In the genomic region with DNA sequence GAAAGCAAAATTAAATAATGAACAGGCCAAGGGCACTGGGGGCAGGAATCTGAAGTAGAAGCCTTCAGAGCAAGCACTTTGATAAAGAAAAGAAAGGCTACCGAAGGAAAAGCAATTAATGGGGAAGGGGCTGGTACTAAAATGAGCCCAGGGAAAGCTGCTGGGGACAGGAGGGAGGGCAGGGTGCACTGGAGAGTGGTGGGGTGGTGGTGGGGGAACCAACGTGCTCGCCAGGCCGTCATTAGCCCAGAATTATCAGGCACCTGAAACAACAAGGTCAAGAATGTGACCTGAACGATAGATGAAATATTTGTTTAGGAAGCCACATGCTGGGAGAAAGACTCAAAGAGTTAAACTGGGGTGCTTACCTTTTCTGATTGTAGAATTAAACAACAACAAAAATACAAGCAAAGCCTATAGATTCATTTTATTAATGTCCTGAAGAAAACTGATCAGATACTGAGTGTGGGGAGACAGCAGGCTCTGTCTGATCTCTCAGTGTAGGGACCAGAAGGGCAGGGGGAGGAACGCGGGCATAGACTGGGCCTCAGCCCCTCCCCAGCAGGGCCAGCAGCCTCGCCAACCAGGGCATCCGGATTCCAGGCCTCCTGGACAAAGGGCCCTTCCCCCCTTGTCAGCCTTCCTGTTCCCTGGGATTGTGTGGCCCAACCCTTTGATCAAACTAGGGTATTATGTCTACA, we compare ENCODE assay signal across 19 cellular contexts.
A peak's percentile ranks its signal among the peaks of the same experiment; 100 is the strongest.
DNase-seq lines count a peak whose midpoint lies in the region; ATAC-seq and TF ChIP-seq lines count a peak whose summit lies in the region.
"Had no signal": no experiment of that assay in that cellular context is flagged by ENCODE, and none has a peak within 500 bp of the region (broad histone marks: within the 10 kb centered on the region; RNA-seq: fewer than 3 reads in every experiment).

No MANE protein-coding gene starts in this region.

- DNase-seq in colonic mucosa, result peak; percentile 69
- peak; percentile 56 to 70 for DNase-seq in left colon
- DNase-seq in trophoblast cell, result no peak
- DNase-seq in H4 (ENCODE audit: low spot score), result no peak
- DNase-seq in NCI-H2196 (lab: John Stamatoyannopoulos, UW; ENCODE audit: unreplicated experiment), result no peak
- DNase-seq in ACHN, result no peak
- DNase-seq: activated CD8-positive, alpha-beta memory T cell treated with anti-CD3 and anti-CD28 coated beads, Interleukin-2, amount 50 U/mL, for 4 hours; activated naive CD4-positive, alpha-beta T cell treated with anti-CD3 and anti-CD28 coated beads for 36 hours; BE2C; kidney glomerular epithelial cell; NCI-H146; NCI-H446; OCI-M1; stimulated activated CD4-positive, alpha-beta T cell treated with anti-CD3 and anti-CD28 coated beads, Interleukin-12 subunit alpha, Interleukin-12 subunit beta, amount 100 ng/mL, for 4 hours had no signal

- no peak overlapping the region for H2AFZ ChIP-seq in trophoblast cell (ENCODE audit: insufficient read depth, low read length, poor library complexity)

- H3K4me1 ChIP-seq in HUES64 (ENCODE audit: insufficient read depth, low read length) (peaks cover 26% of the 10 kb centered on the region), colonic mucosa (no peaks in the 10 kb centered on the region), trophoblast cell (ENCODE audit: control insufficient read depth in 1 of 2, insufficient read depth in 2 of 2, low read length in 2 of 2) (peaks cover 3% of the 10 kb centered on the region in 2 experiments)
- H3K4me1 ChIP-seq: breast epithelium, gastroesophageal sphincter, HAP-1 had no signal

- no peaks in the 10 kb centered on the region for H3K36me3 ChIP-seq in HUES64 (ENCODE audit: insufficient read depth, low read length)
- no peaks in the 10 kb centered on the region for H3K36me3 ChIP-seq in colonic mucosa
- no peaks in the 10 kb centered on the region for H3K36me3 ChIP-seq in trophoblast cell (ENCODE audit: control insufficient read depth in 1 of 2, insufficient read depth in 2 of 2, low read length in 2 of 2)
- H3K36me3 ChIP-seq: BE2C, breast epithelium, gastroesophageal sphincter, HAP-1 had no signal

- H3K4me2 ChIP-seq in trophoblast cell (ENCODE audit: low read length), result no peak overlapping the region

- TF ChIP-seq CTCF in colonic mucosa (IDR thresholded peaks at IDR 0.05), result no peak

- peaks cover 3% of the 10 kb centered on the region for H3K79me1 ChIP-seq in trophoblast cell (ENCODE audit: low read length)

- ATAC-seq in left colon (peak; percentile 99), HG03442 (IDR thresholded peaks at IDR 0.05; ENCODE audit: unreplicated experiment) (no peak)
- ATAC-seq: gastroesophageal sphincter had no signal

- no peak overlapping the region for H2AK5ac ChIP-seq in trophoblast cell (ENCODE audit: low read length)

- H2BK5ac ChIP-seq in trophoblast cell (ENCODE audit: low read depth, low read length, poor library complexity), result no peak overlapping the region

- no peak overlapping the region for H3K18ac ChIP-seq in trophoblast cell (ENCODE audit: low read length)

- H4K8ac ChIP-seq in trophoblast cell (ENCODE audit: low read depth, low read length), result no peak overlapping the region

- in situ Hi-C loops in ACHN (cut with HindIII; ENCODE audit: low pct_ligation_motif_present, low pct_unique_long_range_greater_than_20kb, low sequenced_read_pairs), result no loop called here

- H2BK120ac ChIP-seq in trophoblast cell (ENCODE audit: insufficient read depth, low read length, poor library complexity), result no peak overlapping the region

- WGBS in HUES64, result 25% methylated on average over 9 of the region's 9 CpGs
- WGBS in trophoblast cell (ENCODE audit: extremely low coverage, insufficient coverage, insufficient read length), result no CpG with 5 or more reads among the region's 9 CpGs

- H3K4me3 ChIP-seq in HUES64 (ENCODE audit: low read length) (no peak overlapping the region), colonic mucosa (no peak overlapping the region), trophoblast cell (ENCODE audit: low read depth, low read length) (no peak overlapping the region)
- H3K4me3 ChIP-seq: breast epithelium, gastroesophageal sphincter, HAP-1 had no signal

- no peak overlapping the region for H3K4ac ChIP-seq in trophoblast cell (ENCODE audit: low read depth, low read length)

- H4K91ac ChIP-seq in trophoblast cell (ENCODE audit: low read depth, low read length), result peak overlapping the region; percentile 1

- H3K9me3 ChIP-seq in HUES64 (ENCODE audit: insufficient read depth, low read depth, low read length) (no peaks in the 10 kb centered on the region), colonic mucosa (no peaks in the 10 kb centered on the region), trophoblast cell (ENCODE audit: insufficient read depth, low read depth, low read length) (no peaks in the 10 kb centered on the region)
- H3K9me3 ChIP-seq: BE2C, breast epithelium, gastroesophageal sphincter, HAP-1 had no signal

- H2BK12ac ChIP-seq in trophoblast cell (ENCODE audit: low read length), result no peak overlapping the region

- intact Hi-C loops in colonic mucosa (cut with DNase I), result no loop called here
- intact Hi-C loops in left colon (cut with DNase I, micrococcal nuclease), result no loop called here

- H4K12ac ChIP-seq in trophoblast cell (ENCODE audit: low read depth, low read length), result no peak overlapping the region

- H3K9ac ChIP-seq in HUES64 (ENCODE audit: low read depth, low read length) (peak overlapping the region; percentile 33; the same call in 1 of the 2 replicates), colonic mucosa (ENCODE audit: low read depth in 2 of 2, low read length in 2 of 2) (no peak overlapping the region), trophoblast cell (ENCODE audit: low read length) (no peak overlapping the region)

- H3K27ac ChIP-seq in HUES64 (ENCODE audit: low read depth, low read length) (peak overlapping the region; percentile 62), colonic mucosa (no peak overlapping the region), trophoblast cell (ENCODE audit: low read depth, low read length) (no peak overlapping the region)
- H3K27ac ChIP-seq: breast epithelium, gastroesophageal sphincter had no signal

- no peaks in the 10 kb centered on the region for H3K79me2 ChIP-seq in trophoblast cell (ENCODE audit: control insufficient read depth, insufficient read depth, low read length, poor library complexity)

- no peak overlapping the region for H3K23ac ChIP-seq in trophoblast cell (ENCODE audit: low read length)

- H3K27me3 ChIP-seq in HUES64 (ENCODE audit: insufficient read depth, low read length), result no peaks in the 10 kb centered on the region
- H3K27me3 ChIP-seq in colonic mucosa, result no peaks in the 10 kb centered on the region
- H3K27me3 ChIP-seq in trophoblast cell (ENCODE audit: insufficient read depth, low read length), result no peaks in the 10 kb centered on the region
- H3K27me3 ChIP-seq: BE2C, breast epithelium, gastroesophageal sphincter had no signal

- no peak overlapping the region for H3K14ac ChIP-seq in trophoblast cell (ENCODE audit: low read length)

Comparison
In these comparisons a context has a peak if more than half of its experiments do, and no peak if none do; other contexts are left out.
1. DNase-seq: peak in colonic mucosa (single experiment) and left colon (2 of 2); none in trophoblast cell (0 of 2), H4 (single experiment), NCI-H2196 (single experiment) and ACHN (single experiment).